ENCODE assay signal across 1 cellular context in the genomic region with DNA sequence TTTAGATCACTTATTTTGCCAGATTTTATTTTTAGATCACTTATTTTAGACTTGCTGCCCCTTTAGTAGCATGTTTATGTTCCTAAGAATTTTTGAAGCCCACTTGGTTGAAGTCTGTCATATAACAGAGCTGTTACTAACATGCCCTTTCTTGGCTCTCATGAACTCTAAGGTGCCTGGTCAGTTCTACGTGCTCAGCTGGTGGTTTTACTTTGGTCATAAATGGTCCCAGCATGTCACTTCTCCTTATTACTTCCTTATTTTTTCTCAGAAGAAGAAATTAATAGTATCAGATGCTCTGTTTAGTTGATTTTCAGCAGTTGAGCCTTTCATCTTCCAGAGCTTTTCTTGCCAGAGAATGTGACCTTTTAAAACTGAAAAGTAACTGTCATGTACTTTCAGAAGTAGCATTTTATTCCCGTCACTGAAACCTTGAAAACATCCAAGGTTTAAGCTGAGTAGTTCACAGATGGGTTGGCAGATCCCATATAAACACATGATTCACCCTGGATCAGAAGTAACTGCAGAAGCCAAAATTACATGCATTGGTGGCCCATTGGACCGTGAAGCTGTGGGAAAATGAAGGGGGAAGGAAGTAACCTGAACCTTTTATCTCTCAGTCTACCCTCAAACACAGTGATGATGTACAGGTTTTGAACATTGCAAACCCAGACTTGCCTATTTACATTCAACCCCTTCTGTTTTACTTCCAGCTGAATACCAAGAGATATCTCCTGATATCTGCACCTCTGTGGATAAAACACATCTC.
TF ChIP-seq lines count a peak whose summit lies in the region.

No MANE protein-coding gene starts in this region.

TF ChIP-seq in GM12878, 131 proteins besides CTCF, POLR2A, EP300 and RAD21 (continued from another document):
- TF ChIP-seq, protein P1, sequence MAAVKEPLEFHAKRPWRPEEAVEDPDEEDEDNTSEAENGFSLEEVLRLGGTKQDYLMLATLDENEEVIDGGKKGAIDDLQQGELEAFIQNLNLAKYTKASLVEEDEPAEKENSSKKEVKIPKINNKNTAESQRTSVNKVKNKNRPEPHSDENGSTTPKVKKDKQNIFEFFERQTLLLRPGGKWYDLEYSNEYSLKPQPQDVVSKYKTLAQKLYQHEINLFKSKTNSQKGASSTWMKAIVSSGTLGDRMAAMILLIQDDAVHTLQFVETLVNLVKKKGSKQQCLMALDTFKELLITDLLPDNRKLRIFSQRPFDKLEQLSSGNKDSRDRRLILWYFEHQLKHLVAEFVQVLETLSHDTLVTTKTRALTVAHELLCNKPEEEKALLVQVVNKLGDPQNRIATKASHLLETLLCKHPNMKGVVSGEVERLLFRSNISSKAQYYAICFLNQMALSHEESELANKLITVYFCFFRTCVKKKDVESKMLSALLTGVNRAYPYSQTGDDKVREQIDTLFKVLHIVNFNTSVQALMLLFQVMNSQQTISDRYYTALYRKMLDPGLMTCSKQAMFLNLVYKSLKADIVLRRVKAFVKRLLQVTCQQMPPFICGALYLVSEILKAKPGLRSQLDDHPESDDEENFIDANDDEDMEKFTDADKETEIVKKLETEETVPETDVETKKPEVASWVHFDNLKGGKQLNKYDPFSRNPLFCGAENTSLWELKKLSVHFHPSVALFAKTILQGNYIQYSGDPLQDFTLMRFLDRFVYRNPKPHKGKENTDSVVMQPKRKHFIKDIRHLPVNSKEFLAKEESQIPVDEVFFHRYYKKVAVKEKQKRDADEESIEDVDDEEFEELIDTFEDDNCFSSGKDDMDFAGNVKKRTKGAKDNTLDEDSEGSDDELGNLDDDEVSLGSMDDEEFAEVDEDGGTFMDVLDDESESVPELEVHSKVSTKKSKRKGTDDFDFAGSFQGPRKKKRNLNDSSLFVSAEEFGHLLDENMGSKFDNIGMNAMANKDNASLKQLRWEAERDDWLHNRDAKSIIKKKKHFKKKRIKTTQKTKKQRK (IDR thresholded peaks at IDR 0.05; ENCODE audit: low read depth, low read length) = no peak
- TF ChIP-seq MEF2B (IDR thresholded peaks at IDR 0.05; ENCODE audit: partially characterized antibody, poor library complexity, severe bottlenecking) (peak; percentile 28), TCF7 (IDR thresholded peaks at IDR 0.05; ENCODE audit: borderline replicate concordance) (0 out of 2 replicates have a peak, but pooled peaks have one; percentile 8), SREBF2 (IDR thresholded peaks at IDR 0.05; ENCODE audit: low read length) (no peak), ATF7 (IDR thresholded peaks at IDR 0.05; ENCODE audit: low read depth) (0 out of 2 replicates have a peak, but pooled peaks have one; percentile 18), ZNF384 (IDR thresholded peaks at IDR 0.05; ENCODE audit: borderline replicate concordance, low read depth, low read length) (no peak), GATAD2B (conservative IDR thresholded peaks at IDR 0.05; ENCODE audit: low read depth) (0 out of 2 replicates have a peak, but pooled peaks have one; percentile 25), IKZF1 (conservative IDR thresholded peaks at IDR 0.05) (peak; percentile 56), IKZF2 (IDR thresholded peaks at IDR 0.05) (peak; percentile 41 to 58; a peak in 3 of 4 replicates), SUZ12 (IDR thresholded peaks at IDR 0.05; ENCODE audit: unreplicated experiment) (no peak), EED (IDR thresholded peaks at IDR 0.05; ENCODE audit: low read depth) (0 out of 2 replicates have a peak, but pooled peaks have one; percentile 55), NR2F1 (conservative IDR thresholded peaks at IDR 0.05) (peak; percentile 33; the same call in 1 of the 2 replicates), ASH2L (IDR thresholded peaks at IDR 0.05; ENCODE audit: borderline replicate concordance, low read depth) (0 out of 2 replicates have a peak, but pooled peaks have one; percentile 31), ZNF622 (IDR thresholded peaks at IDR 0.05) (no peak), SPI1 (IDR thresholded peaks at IDR 0.05; ENCODE audit: borderline replicate concordance, insufficient read depth, low read depth, low read length) (peak; percentile 83), NFIC (IDR thresholded peaks at IDR 0.05; ENCODE audit: low read depth, low read length) (peak; percentile 66; the same call in 1 of the 2 replicates), PML (IDR thresholded peaks at IDR 0.05; ENCODE audit: low read length) (0 out of 2 replicates have a peak, but pooled peaks have one; percentile 20), TCF12 (IDR thresholded peaks at IDR 0.05; ENCODE audit: low read depth, low read length) (no peak), ETV6 (conservative IDR thresholded peaks at IDR 0.05 in 1 of 2, IDR thresholded peaks at IDR 0.05 in 1 of 2; ENCODE audit: borderline replicate concordance in 1 of 2, low read depth in 1 of 2) (0 out of 4 replicates have a peak, but pooled peaks of 1 of the 2 experiments have one; percentile 40)
- TF ChIP-seq, protein P2, sequence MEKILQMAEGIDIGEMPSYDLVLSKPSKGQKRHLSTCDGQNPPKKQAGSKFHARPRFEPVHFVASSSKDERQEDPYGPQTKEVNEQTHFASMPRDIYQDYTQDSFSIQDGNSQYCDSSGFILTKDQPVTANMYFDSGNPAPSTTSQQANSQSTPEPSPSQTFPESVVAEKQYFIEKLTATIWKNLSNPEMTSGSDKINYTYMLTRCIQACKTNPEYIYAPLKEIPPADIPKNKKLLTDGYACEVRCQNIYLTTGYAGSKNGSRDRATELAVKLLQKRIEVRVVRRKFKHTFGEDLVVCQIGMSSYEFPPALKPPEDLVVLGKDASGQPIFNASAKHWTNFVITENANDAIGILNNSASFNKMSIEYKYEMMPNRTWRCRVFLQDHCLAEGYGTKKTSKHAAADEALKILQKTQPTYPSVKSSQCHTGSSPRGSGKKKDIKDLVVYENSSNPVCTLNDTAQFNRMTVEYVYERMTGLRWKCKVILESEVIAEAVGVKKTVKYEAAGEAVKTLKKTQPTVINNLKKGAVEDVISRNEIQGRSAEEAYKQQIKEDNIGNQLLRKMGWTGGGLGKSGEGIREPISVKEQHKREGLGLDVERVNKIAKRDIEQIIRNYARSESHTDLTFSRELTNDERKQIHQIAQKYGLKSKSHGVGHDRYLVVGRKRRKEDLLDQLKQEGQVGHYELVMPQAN (conservative IDR thresholded peaks at IDR 0.05) = no peak
- TF ChIP-seq, protein P3, sequence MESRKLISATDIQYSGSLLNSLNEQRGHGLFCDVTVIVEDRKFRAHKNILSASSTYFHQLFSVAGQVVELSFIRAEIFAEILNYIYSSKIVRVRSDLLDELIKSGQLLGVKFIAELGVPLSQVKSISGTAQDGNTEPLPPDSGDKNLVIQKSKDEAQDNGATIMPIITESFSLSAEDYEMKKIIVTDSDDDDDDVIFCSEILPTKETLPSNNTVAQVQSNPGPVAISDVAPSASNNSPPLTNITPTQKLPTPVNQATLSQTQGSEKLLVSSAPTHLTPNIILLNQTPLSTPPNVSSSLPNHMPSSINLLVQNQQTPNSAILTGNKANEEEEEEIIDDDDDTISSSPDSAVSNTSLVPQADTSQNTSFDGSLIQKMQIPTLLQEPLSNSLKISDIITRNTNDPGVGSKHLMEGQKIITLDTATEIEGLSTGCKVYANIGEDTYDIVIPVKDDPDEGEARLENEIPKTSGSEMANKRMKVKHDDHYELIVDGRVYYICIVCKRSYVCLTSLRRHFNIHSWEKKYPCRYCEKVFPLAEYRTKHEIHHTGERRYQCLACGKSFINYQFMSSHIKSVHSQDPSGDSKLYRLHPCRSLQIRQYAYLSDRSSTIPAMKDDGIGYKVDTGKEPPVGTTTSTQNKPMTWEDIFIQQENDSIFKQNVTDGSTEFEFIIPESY (IDR thresholded peaks at IDR 0.05) = no peak
